15 cellular contexts compared by ENCODE assay signal in genomic region chr22:40212126-40212525, GRCh38. TPM values are rescaled to one million over a fixed set of nuclear protein-coding genes. Genes with fewer than 3 reads are reported as not detected.
DNase-seq lines count a peak whose midpoint lies in the region; ATAC-seq and TF ChIP-seq lines count a peak whose summit lies in the region.
"Had no signal": no experiment of that assay in that cellular context is flagged by ENCODE, and none has a peak within 500 bp of the region (broad histone marks: within the 10 kb centered on the region; RNA-seq: fewer than 3 reads in every experiment).

No MANE protein-coding gene starts in this region.

- ATAC-seq in T-helper 17 cell (no peak), GM18867 (IDR thresholded peaks at IDR 0.05; ENCODE audit: unreplicated experiment) (no peak), PC-3 (no peak), GM21423 (IDR thresholded peaks at IDR 0.05; ENCODE audit: unreplicated experiment) (no peak)
- ATAC-seq in naive thymus-derived CD4-positive, alpha-beta T cell = no peak

- peaks cover 74% of the 10 kb centered on the region for H3K4me1 Mint-ChIP-seq in T-helper 17 cell
- peaks cover 71 to 97% (median 91%) of the 10 kb centered on the region in 7 donors for H3K4me1 Mint-ChIP-seq in naive thymus-derived CD4-positive, alpha-beta T cell

- peaks cover 0 to 1% (median 0%) of the 10 kb centered on the region in 11 donors for H3K9me3 Mint-ChIP-seq in naive thymus-derived CD4-positive, alpha-beta T cell
- H3K9me3 Mint-ChIP-seq: activated naive CD8-positive, alpha-beta T cell treated with anti-CD3 and anti-CD28 coated beads, Interleukin-2, amount 10 ng/mL, durations not matched to agents 7 days and 5 days; neural progenitor cell had no signal

- H3K9ac ChIP-seq in BLaER1 treated with 17β-estradiol and CSF1 and Interleukin-3, amounts not matched to agents 10 nM and 100 nM = peak overlapping the region in 8 of 11 experiments; percentile 32 to 61 (median 54); a peak in 7 of 22 replicates
- H3K9ac ChIP-seq in PC-3 (ENCODE audit: low read length) = no peak overlapping the region
- H3K9ac ChIP-seq: KMS-11, neural progenitor cell had no signal

- POLR2A ChIA-PET in naive thymus-derived CD4-positive, alpha-beta T cell (lab: Charles Lee) = interaction anchor here (0.7 to 1.1 kb wide), 2 partner anchors 89 to 157 kb away, joined by 3 read pairs; no protein-coding TSS in a partner anchor
- POLR2A ChIA-PET in PC-3 (lab: Charles Lee; ENCODE audit: unreplicated experiment) = no interaction called here

- H3K27me3 Mint-ChIP-seq in T-helper 17 cell = no peaks in the 10 kb centered on the region
- no peaks in the 10 kb centered on the region for H3K27me3 Mint-ChIP-seq in naive thymus-derived CD4-positive, alpha-beta T cell
- H3K27me3 Mint-ChIP-seq: activated naive CD8-positive, alpha-beta T cell treated with anti-CD3 and anti-CD28 coated beads, Interleukin-2, amount 10 ng/mL, durations not matched to agents 7 days and 5 days had no signal

- no peak overlapping the region for H3K4me3 Mint-ChIP-seq in T-helper 17 cell
- H3K4me3 Mint-ChIP-seq in naive thymus-derived CD4-positive, alpha-beta T cell = peak overlapping the region in 6 of 10 donors; percentile 2 to 75 (median 44)
- H3K4me3 Mint-ChIP-seq: activated naive CD8-positive, alpha-beta T cell treated with anti-CD3 and anti-CD28 coated beads, Interleukin-2, amount 10 ng/mL, durations not matched to agents 7 days and 5 days; neural progenitor cell had no signal

- H2AFZ ChIP-seq in PC-3 (ENCODE audit: low read length) = no peak overlapping the region
- H2AFZ ChIP-seq: neural progenitor cell had no signal

- peaks cover 0 to 94% (median 18%) of the 10 kb centered on the region in 11 experiments; a peak in 12 of 22 replicates for H4K20me1 ChIP-seq in BLaER1 treated with 17β-estradiol and CSF1 and Interleukin-3, amounts not matched to agents 10 nM and 100 nM
- H4K20me1 ChIP-seq in PC-3 (ENCODE audit: low read length) = no peaks in the 10 kb centered on the region

- no peaks in the 10 kb centered on the region for H3F3A ChIP-seq in PC-3 (ENCODE audit: low read length, unreplicated experiment)

- no peaks in the 10 kb centered on the region for H3K9me3 ChIP-seq in BLaER1 treated with 17β-estradiol and CSF1 and Interleukin-3, amounts not matched to agents 10 nM and 100 nM (replicated peaks in 1 of 11)
- H3K9me3 ChIP-seq in T-helper 17 cell (ENCODE audit: control insufficient read depth, low read length, poor library complexity, severe bottlenecking) (no peaks in the 10 kb centered on the region), PC-3 (ENCODE audit: low read length) (no peaks in the 10 kb centered on the region)
- H3K9me3 ChIP-seq in naive thymus-derived CD4-positive, alpha-beta T cell (ENCODE audit: control insufficient read depth in 2 of 3, low read length in 3 of 3) = no peaks in the 10 kb centered on the region
- H3K9me3 ChIP-seq: SJCRH30 had no signal

- H3K4me3 ChIP-seq in BLaER1 treated with 17β-estradiol and CSF1 and Interleukin-3, amounts not matched to agents 10 nM and 100 nM = no peak overlapping the region
- H3K4me3 ChIP-seq in naive thymus-derived CD4-positive, alpha-beta T cell (ENCODE audit: low read length) = no peak overlapping the region
- no peak overlapping the region for H3K4me3 ChIP-seq in PC-3 (ENCODE audit: low read length)
- H3K4me3 ChIP-seq: neural progenitor cell, SJCRH30 had no signal

- peaks cover 38% of the 10 kb centered on the region for H3K79me2 ChIP-seq in PC-3 (ENCODE audit: low read length)

- H3K27me3 ChIP-seq in BLaER1 treated with 17β-estradiol and CSF1 and Interleukin-3, amounts not matched to agents 10 nM and 100 nM = no peaks in the 10 kb centered on the region
- H3K27me3 ChIP-seq in naive thymus-derived CD4-positive, alpha-beta T cell (ENCODE audit: control insufficient read depth in 2 of 2, insufficient read depth in 2 of 2, low read length in 2 of 2) = no peaks in the 10 kb centered on the region
- H3K27me3 ChIP-seq in PC-3 (ENCODE audit: low read length) = no peaks in the 10 kb centered on the region
- H3K27me3 ChIP-seq: neural progenitor cell, SJCRH30 had no signal

- CTCF ChIA-PET in naive thymus-derived CD4-positive, alpha-beta T cell (lab: Charles Lee) = no interaction called here
- CTCF ChIA-PET in PC-3 (lab: Charles Lee) = no interaction called here

- H3K9me2 ChIP-seq in PC-3 (replicated peaks; ENCODE audit: low read length) = no peaks in the 10 kb centered on the region

- DNase-seq in T-helper 17 cell (no peak), fibroblast of the conjunctiva (ENCODE audit: low read depth) (peak; percentile 62), PC-3 (no peak)
- no peak for DNase-seq in naive thymus-derived CD4-positive, alpha-beta T cell
- no peak for DNase-seq in activated effector memory CD4-positive, alpha-beta T cell treated with anti-CD3 and anti-CD28 coated beads, Interleukin-2, amount 50 U/mL, for 16 hours
- DNase-seq: activated naive CD8-positive, alpha-beta T cell treated with anti-CD3 and anti-CD28 coated beads, Interleukin-2, amount 10 ng/mL, durations not matched to agents 7 days and 5 days; DMS53; kidney; NCI-H2029; SJCRH30 had no signal

- intact Hi-C loops in naive thymus-derived CD4-positive, alpha-beta T cell (cut with micrococcal nuclease) = no loop called here
- intact Hi-C loops in PC-3 (cut with micrococcal nuclease) = no loop called here

- peaks cover 0 to 2% (median under 1%) of the 10 kb centered on the region in 11 experiments; a peak in 2 of 22 replicates for H3K36me3 ChIP-seq in BLaER1 treated with 17β-estradiol and CSF1 and Interleukin-3, amounts not matched to agents 10 nM and 100 nM
- no peaks in the 10 kb centered on the region for H3K36me3 ChIP-seq in naive thymus-derived CD4-positive, alpha-beta T cell (ENCODE audit: control insufficient read depth in 2 of 3, insufficient read depth in 3 of 3, low read length in 3 of 3)
- no peaks in the 10 kb centered on the region for H3K36me3 ChIP-seq in PC-3 (ENCODE audit: low read depth, low read length)
- H3K36me3 ChIP-seq: neural progenitor cell, SJCRH30 had no signal

- peaks cover 84 to 96% (median 92%) of the 10 kb centered on the region in 10 experiments for H3K4me1 ChIP-seq in BLaER1 treated with 17β-estradiol and CSF1 and Interleukin-3, amounts not matched to agents 10 nM and 100 nM
- peaks cover 40 to 67% of the 10 kb centered on the region in 2 donors for H3K4me1 ChIP-seq in naive thymus-derived CD4-positive, alpha-beta T cell (ENCODE audit: control insufficient read depth in 2 of 2, insufficient read depth in 2 of 2, low read length in 2 of 2)
- no peaks in the 10 kb centered on the region for H3K4me1 ChIP-seq in PC-3 (ENCODE audit: insufficient read depth, low read length)
- H3K4me1 ChIP-seq: SJCRH30 had no signal

- peak overlapping the region in 10 of 11 experiments; percentile 58 to 80 (median 76); a peak in 18 of 22 replicates for H3K27ac ChIP-seq in BLaER1 treated with 17β-estradiol and CSF1 and Interleukin-3, amounts not matched to agents 10 nM and 100 nM
- no peak overlapping the region for H3K27ac ChIP-seq in naive thymus-derived CD4-positive, alpha-beta T cell (ENCODE audit: low read depth, low read length)
- no peak overlapping the region for H3K27ac ChIP-seq in PC-3 (ENCODE audit: low read length)
- H3K27ac ChIP-seq: KMS-11, neural progenitor cell, SJCRH30 had no signal

- no peak for TF ChIP-seq CTCF in PC-3 (conservative IDR thresholded peaks at IDR 0.05; ENCODE audit: low read depth, low read length)

- H3K4me2 ChIP-seq in BLaER1 treated with 17β-estradiol and CSF1 and Interleukin-3, amounts not matched to agents 10 nM and 100 nM = peak overlapping the region; percentile 73 to 95 (median 85)
- H3K4me2 ChIP-seq in PC-3 (ENCODE audit: low read length) = no peak overlapping the region
- H3K4me2 ChIP-seq: KMS-11, neural progenitor cell had no signal

- H3K27ac Mint-ChIP-seq in T-helper 17 cell = peak overlapping the region; percentile 92
- peak overlapping the region in 7 of 9 donors; percentile 72 to 93 (median 85) for H3K27ac Mint-ChIP-seq in naive thymus-derived CD4-positive, alpha-beta T cell
- H3K27ac Mint-ChIP-seq: activated naive CD8-positive, alpha-beta T cell treated with anti-CD3 and anti-CD28 coated beads, Interleukin-2, amount 10 ng/mL, durations not matched to agents 7 days and 5 days; neural progenitor cell had no signal

- BruUV-seq in PC-3 (replicated peaks; lab: Mats Ljungman, UMichigan) = no TSS peak

- H3K36me3 Mint-ChIP-seq in T-helper 17 cell (ENCODE audit: low read depth) = peaks cover 2% of the 10 kb centered on the region
- H3K36me3 Mint-ChIP-seq in naive thymus-derived CD4-positive, alpha-beta T cell = peaks cover 0 to 8% (median 3%) of the 10 kb centered on the region in 5 donors

RNA-seq across cellular contexts. Expression of gene TNRC6B, which starts 34.4 kb away (rescaled TPM):
- total RNA-seq in T-helper 17 cell (100 to 1,000 TPM; 128 to 140 TPM), PC-3 (2014; rRNA removed) (15.1 and 21.3 TPM in 2 replicates)
- 100 to 1,000 TPM in 4 of 5 experiments, 10 to 100 TPM in 1; 67.4 to 165 (median 146) TPM for total RNA-seq in naive thymus-derived CD4-positive, alpha-beta T cell
- polyA plus RNA-seq in naive thymus-derived CD4-positive, alpha-beta T cell = 100 to 1,000 TPM; 102 to 119 TPM

Comparison
In these comparisons a context has a peak if more than half of its experiments do, and no peak if none do; other contexts are left out.
1. H3K27ac ChIP-seq: peak in BLaER1 treated with 17β-estradiol and CSF1 and Interleukin-3, amounts not matched to agents 10 nM and 100 nM (10 of 11); none in naive thymus-derived CD4-positive, alpha-beta T cell (single experiment) and PC-3 (single experiment).